ENCODE assay signal across 19 cellular contexts in genomic region chr2:72004976-72005375, GRCh38.
"Had no signal": no experiment of that assay in that cellular context is flagged by ENCODE, and none has a peak within 500 bp of the region (broad histone marks: within the 10 kb centered on the region; RNA-seq: fewer than 3 reads in every experiment).

No MANE protein-coding gene starts in this region.

- DNase-seq: activated B cell treated with CpG ODN at 0.5 μM for 24 hours; activated CD4-positive, alpha-beta memory T cell treated with anti-CD3 and anti-CD28 coated beads for 36 hours; activated CD4-positive, alpha-beta T cell treated with anti-CD3 and anti-CD28 coated beads for 36 hours; activated naive CD4-positive, alpha-beta T cell treated with anti-CD3 and anti-CD28 coated beads for 36 hours; activated naive CD8-positive, alpha-beta T cell treated with anti-CD3 and anti-CD28 coated beads, Interleukin-2, amount 10 ng/mL, durations not matched to agents 7 days and 5 days; activated T-cell treated with anti-CD3 and anti-CD28 coated beads, Interleukin-2, amount 50 U/mL, for 48 hours; amniotic stem cell; foreskin melanocyte; mesenchymal stem cell; naive B cell; retina; spleen; stimulated activated CD4-positive, alpha-beta T cell treated with anti-CD3 and anti-CD28 coated beads, Interleukin-4, amount 100 ng/mL, for 24 hours; stimulated activated naive CD4-positive, alpha-beta T cell treated with Interleukin-2 at 50 U/mL for 16 hours; T-helper 17 cell; upper lobe of left lung had no signal

- ATAC-seq: activated CD4-positive, alpha-beta T cell treated with anti-CD3 and anti-CD28 coated beads for 36 hours; T-helper 17 cell had no signal

- H3K4me3 Mint-ChIP-seq: activated B cell treated with CpG ODN at 0.5 μM for 24 hours; activated CD4-positive, alpha-beta memory T cell treated with anti-CD3 and anti-CD28 coated beads for 36 hours; activated CD4-positive, alpha-beta T cell treated with anti-CD3 and anti-CD28 coated beads for 36 hours; activated naive CD4-positive, alpha-beta T cell treated with anti-CD3 and anti-CD28 coated beads for 36 hours; activated naive CD8-positive, alpha-beta T cell treated with anti-CD3 and anti-CD28 coated beads, Interleukin-2, amount 10 ng/mL, durations not matched to agents 7 days and 5 days; central memory CD8-positive, alpha-beta T cell; naive B cell; neural crest cell; T-helper 17 cell had no signal

- H3K9me3 Mint-ChIP-seq: activated B cell treated with CpG ODN at 0.5 μM for 24 hours; activated CD4-positive, alpha-beta memory T cell treated with anti-CD3 and anti-CD28 coated beads for 36 hours; activated naive CD4-positive, alpha-beta T cell treated with anti-CD3 and anti-CD28 coated beads for 36 hours; activated naive CD8-positive, alpha-beta T cell treated with anti-CD3 and anti-CD28 coated beads, Interleukin-2, amount 10 ng/mL, durations not matched to agents 7 days and 5 days; central memory CD8-positive, alpha-beta T cell; neural crest cell had no signal

- H3K27me3 Mint-ChIP-seq: activated naive CD8-positive, alpha-beta T cell treated with anti-CD3 and anti-CD28 coated beads, Interleukin-2, amount 10 ng/mL, durations not matched to agents 7 days and 5 days had no signal

- H3K27ac Mint-ChIP-seq: activated B cell treated with CpG ODN at 0.5 μM for 24 hours; activated CD4-positive, alpha-beta memory T cell treated with anti-CD3 and anti-CD28 coated beads for 36 hours; activated CD4-positive, alpha-beta T cell treated with anti-CD3 and anti-CD28 coated beads for 36 hours; activated naive CD4-positive, alpha-beta T cell treated with anti-CD3 and anti-CD28 coated beads for 36 hours; activated naive CD8-positive, alpha-beta T cell treated with anti-CD3 and anti-CD28 coated beads, Interleukin-2, amount 10 ng/mL, durations not matched to agents 7 days and 5 days; progenitor cell of endocrine pancreas; T-helper 17 cell had no signal

- H3K4me1 Mint-ChIP-seq: activated B cell treated with CpG ODN at 0.5 μM for 24 hours; activated CD4-positive, alpha-beta T cell treated with anti-CD3 and anti-CD28 coated beads for 36 hours; activated naive CD8-positive, alpha-beta T cell treated with anti-CD3 and anti-CD28 coated beads, Interleukin-2, amount 10 ng/mL, durations not matched to agents 7 days and 5 days; central memory CD8-positive, alpha-beta T cell; naive B cell had no signal

- H3K36me3 Mint-ChIP-seq: activated CD4-positive, alpha-beta memory T cell treated with anti-CD3 and anti-CD28 coated beads for 36 hours; activated naive CD8-positive, alpha-beta T cell treated with anti-CD3 and anti-CD28 coated beads, Interleukin-2, amount 10 ng/mL, durations not matched to agents 7 days and 5 days; naive B cell had no signal
